ENCODE assay signal across 15 cellular contexts in genomic region chr20:62743777-62744317, GRCh38. TPM values are rescaled to one million over a fixed set of nuclear protein-coding genes. Genes with fewer than 3 reads are reported as not detected.
"Had no signal": no experiment of that assay in that cellular context is flagged by ENCODE, and none has a peak within 500 bp of the region (broad histone marks: within the 10 kb centered on the region; RNA-seq: fewer than 3 reads in every experiment).

No MANE protein-coding gene starts in this region.

- H3K36me3 ChIP-seq: colonic mucosa, tibial nerve had no signal

- H3K4me3 Mint-ChIP-seq: activated naive CD8-positive, alpha-beta T cell treated with anti-CD3 and anti-CD28 coated beads for 36 hours; stimulated activated effector memory CD8-positive, alpha-beta T cell treated with anti-CD3 and anti-CD28 coated beads, Interleukin-12 subunit alpha, Interleukin-12 subunit beta, amount 100 ng/mL, for 72 hours; T-helper 2 cell treated with Interferon-gamma antibody and Interleukin-4, amounts not matched to agents 5 μg/mL and 100 μg/mL, for 36 hours had no signal

- DNase-seq: activated CD4-positive, alpha-beta T cell treated with anti-CD3 and anti-CD28 coated beads, Interleukin-2, amount 50 U/mL, for 48 hours; activated CD8-positive, alpha-beta memory T cell treated with anti-CD3 and anti-CD28 coated beads, Interleukin-2, amount 50 U/mL, for 48 hours; activated naive CD8-positive, alpha-beta T cell treated with anti-CD3 and anti-CD28 coated beads for 36 hours; colonic mucosa; effector CD4-positive, alpha-beta T cell; foreskin melanocyte had no signal

- H3K9me3 ChIP-seq: colonic mucosa had no signal

- H3K4me2 ChIP-seq: smooth muscle cell had no signal

- H3K9me3 Mint-ChIP-seq: activated naive CD8-positive, alpha-beta T cell treated with anti-CD3 and anti-CD28 coated beads for 36 hours; stimulated activated effector memory CD8-positive, alpha-beta T cell treated with anti-CD3 and anti-CD28 coated beads, Interleukin-12 subunit alpha, Interleukin-12 subunit beta, amount 100 ng/mL, for 72 hours; T-helper 2 cell treated with Interferon-gamma antibody and Interleukin-4, amounts not matched to agents 5 μg/mL and 100 μg/mL, for 36 hours had no signal

- H3K36me3 Mint-ChIP-seq: activated naive CD8-positive, alpha-beta T cell treated with anti-CD3 and anti-CD28 coated beads for 36 hours had no signal

- ATAC-seq: activated CD4-positive, CD25-positive, alpha-beta regulatory T cell treated with anti-CD3 and anti-CD28 coated beads, Interleukin-2, amount 50 U/mL, for 24 hours; left lobe of liver; right cardiac atrium; stimulated activated effector memory CD8-positive, alpha-beta T cell treated with anti-CD3 and anti-CD28 coated beads, Interleukin-12 subunit alpha, Interleukin-12 subunit beta, amount 100 ng/mL, for 72 hours had no signal

- H3K27me3 ChIP-seq: colonic mucosa had no signal

- H3K4me3 ChIP-seq: colonic mucosa, smooth muscle cell, tibial nerve had no signal

- H3K27ac Mint-ChIP-seq: activated naive CD8-positive, alpha-beta T cell treated with anti-CD3 and anti-CD28 coated beads for 36 hours; stimulated activated effector memory CD8-positive, alpha-beta T cell treated with anti-CD3 and anti-CD28 coated beads, Interleukin-12 subunit alpha, Interleukin-12 subunit beta, amount 100 ng/mL, for 72 hours; T-helper 2 cell treated with Interferon-gamma antibody and Interleukin-4, amounts not matched to agents 5 μg/mL and 100 μg/mL, for 36 hours had no signal

- H3K27ac ChIP-seq: colonic mucosa, tibial nerve had no signal

- H3K4me1 ChIP-seq: colonic mucosa had no signal

RNA-seq across cellular contexts. Expression of gene NTSR1, which starts 35.2 kb away (rescaled TPM):
- total RNA-seq: activated naive CD8-positive, alpha-beta T cell treated with anti-CD3 and anti-CD28 coated beads for 36 hours; bronchial epithelial cell; myocyte had no signal
- polyA plus RNA-seq: right cardiac atrium, smooth muscle cell had no signal
